Comparison of ENCODE assay signal across 12 cellular contexts in genomic region chr14:89317051-89317691, GRCh38.
DNase-seq lines count a peak whose midpoint lies in the region; ATAC-seq, FAIRE-seq and TF ChIP-seq lines count a peak whose summit lies in the region.
"Had no signal": no experiment of that assay in that cellular context is flagged by ENCODE, and none has a peak within 500 bp of the region (broad histone marks: within the 10 kb centered on the region; RNA-seq: fewer than 3 reads in every experiment).

No MANE protein-coding gene starts in this region.

- no peak overlapping the region for H2AFZ ChIP-seq in GM12878 (ENCODE audit: control insufficient read depth, low read depth, low read length)

- FAIRE-seq in GM12878 (lab: Jason Lieb, UNC), result peak; percentile 83

- H3K36me3 ChIP-seq in GM12878 (ENCODE audit: control insufficient read depth in 2 of 2, insufficient read depth in 2 of 2, low read length in 1 of 2) (peaks cover 2 to 6% of the 10 kb centered on the region in 2 experiments; a peak in 3 of 4 replicates), sigmoid colon (no peaks in the 10 kb centered on the region)

- RAD21 ChIA-PET in GM12878 (lab: Charles Lee; ENCODE audit: unreplicated experiment), result interaction anchor here (0.7 to 2.9 kb wide), 4 partner anchors 9 to 47 kb away, joined by 3 to 13 read pairs (median 6); no protein-coding TSS in a partner anchor

- H3K4me2 ChIP-seq in GM12878 (ENCODE audit: control insufficient read depth, insufficient read depth), result peak overlapping the region; percentile 24

- peaks cover 14% of the 10 kb centered on the region for H3K4me1 ChIP-seq in GM12878 (ENCODE audit: control insufficient read depth, insufficient read depth, low read length)
- H3K4me1 ChIP-seq in sigmoid colon, result peaks cover 0 to 11% (median 2%) of the 10 kb centered on the region in 4 donors

- intact Hi-C loops in GM12878 (cut with micrococcal nuclease; ENCODE audit: unreplicated experiment) (no loop called here), sigmoid colon (cut with DNase I) (no loop called here)

- no TSS peak for BruUV-seq in GM12878 (replicated peaks; lab: Mats Ljungman, UMichigan)

- TF ChIP-seq CTCF in GM12878 (IDR thresholded peaks at IDR 0.05 in 2 of 3, conservative IDR thresholded peaks at IDR 0.05 in 1 of 3; ENCODE audit: control insufficient read depth in 2 of 3, extremely low read depth in 1 of 3, insufficient read depth in 1 of 3, low read depth in 3 of 3, low read length in 3 of 3) (no peak), sigmoid colon (IDR thresholded peaks at IDR 0.05) (no peak)

- no peak for TF ChIP-seq RAD21 in GM12878 (IDR thresholded peaks at IDR 0.05; ENCODE audit: insufficient read depth, low read depth, low read length)

- CTCF ChIA-PET in GM12878 (lab: Yijun Ruan, JAX), result interaction anchor here (0.9 to 1.2 kb wide), 3 partner anchors 10 to 18 kb away, joined by 3 to 4 read pairs (median 3); no protein-coding TSS in a partner anchor

- SMC1A ChIA-PET in GM12878 (lab: Charles Lee; ENCODE audit: uncharacterized antibody, unreplicated experiment), result interaction anchor here (0.7 to 6.9 kb wide), 9 partner anchors 9 to 58 kb away, joined by 3 to 67 read pairs (median 4); no protein-coding TSS in a partner anchor

- H3K79me2 ChIP-seq in GM12878 (ENCODE audit: control insufficient read depth, insufficient read depth, low read length), result peaks cover 18% of the 10 kb centered on the region

- ATAC-seq in GM18868 (IDR thresholded peaks at IDR 0.05; ENCODE audit: unreplicated experiment) (peak; percentile 84), GM21515 (IDR thresholded peaks at IDR 0.05; ENCODE audit: unreplicated experiment) (peak; percentile 88), HG03103 (IDR thresholded peaks at IDR 0.05; ENCODE audit: low read depth, unreplicated experiment) (peak; percentile 84), GM12878 (peak; percentile 88)

- H3K27me3 ChIP-seq in GM12878 (replicated peaks in 1 of 2; ENCODE audit: control insufficient read depth in 2 of 2, insufficient read depth in 2 of 2, low read length in 1 of 2) (no peaks in the 10 kb centered on the region; a peak in 1 of 4 replicates), sigmoid colon (no peaks in the 10 kb centered on the region)

- no peak overlapping the region for H3K9ac ChIP-seq in GM12878 (ENCODE audit: control insufficient read depth, insufficient read depth, low read length)

- H3K4me3 ChIP-seq in GM12878 (peak overlapping the region; percentile 22; the same call in 1 of the 2 replicates), sigmoid colon (no peak overlapping the region)

- POLR2A ChIA-PET in GM12878 (lab: Charles Lee), result interaction anchor here (0.6 to 1.5 kb wide), 4 partner anchors 9 to 58 kb away, joined by 4 to 5 read pairs (median 4); no protein-coding TSS in a partner anchor

- no peak for DNase-seq in GM12878 (ENCODE audit: low read depth, low spot score)
- DNase-seq in sigmoid colon, result no peak
- no peak for DNase-seq in HuH-7.5 (ENCODE audit: low spot score)
- no peak for DNase-seq in putamen (ENCODE audit: low spot score)
- no peak for DNase-seq in hypothalamus (lab: John Stamatoyannopoulos, UW)
- DNase-seq: activated effector memory CD4-positive, alpha-beta T cell treated with anti-CD3 and anti-CD28 coated beads, Interleukin-2, amount 50 U/mL, for 16 hours; effector CD8-positive, alpha-beta T cell; NCI-H82; T-helper 9 cell had no signal

- peaks cover 6% of the 10 kb centered on the region for H3K9me3 ChIP-seq in GM12878 (replicated peaks; ENCODE audit: control insufficient read depth, insufficient read depth, low read length)
- peaks cover 0 to 3% (median 0%) of the 10 kb centered on the region in 4 donors for H3K9me3 ChIP-seq in sigmoid colon

- no peaks in the 10 kb centered on the region for H4K20me1 ChIP-seq in GM12878 (ENCODE audit: control insufficient read depth, insufficient read depth)

- H3K27ac ChIP-seq in GM12878 (ENCODE audit: control insufficient read depth, insufficient read depth), result peak overlapping the region; percentile 71
- H3K27ac ChIP-seq in sigmoid colon, result no peak overlapping the region

- in situ Hi-C loops in GM12878 (cut with MboI), result no loop called here

- WGBS in GM12878 (ENCODE audit: insufficient coverage, insufficient replicate concordance, low lambda C conversion rate, missing lambda C conversion rate), result 21% methylated on average over 4 of the region's 4 CpGs
- WGBS in sigmoid colon, 2 donors, result 87 to 94% methylated on average over 4 of the region's 4 CpGs

- TF ChIP-seq POLR2A in GM12878 (IDR thresholded peaks at IDR 0.05; ENCODE audit: low read depth, low read length), result no peak
- TF ChIP-seq POLR2A in sigmoid colon (IDR thresholded peaks at IDR 0.05), result no peak

- TF ChIP-seq EP300 in GM12878 (IDR thresholded peaks at IDR 0.05; ENCODE audit: borderline replicate concordance in 1 of 2, control insufficient read depth in 1 of 2, low read depth in 2 of 2, low read length in 2 of 2) (no peak), sigmoid colon (IDR thresholded peaks at IDR 0.05) (no peak)

TF ChIP-seq in GM12878, 131 proteins besides CTCF, POLR2A, EP300 and RAD21:
- TF ChIP-seq JUNB (IDR thresholded peaks at IDR 0.05) (peak; percentile 34; the same call in 1 of the 2 replicates), E4F1 (IDR thresholded peaks at IDR 0.05; ENCODE audit: borderline replicate concordance, partially characterized antibody) (no peak), ELK1 (IDR thresholded peaks at IDR 0.05; ENCODE audit: low read depth, low read length) (no peak), IKZF1 (conservative IDR thresholded peaks at IDR 0.05) (0 out of 2 replicates have a peak, but pooled peaks have one; percentile 15), YY1 (IDR thresholded peaks at IDR 0.05; ENCODE audit: low read depth, low read length) (0 out of 2 replicates have a peak, but pooled peaks have one; percentile 12), ETV6 (conservative IDR thresholded peaks at IDR 0.05 in 1 of 2, IDR thresholded peaks at IDR 0.05 in 1 of 2; ENCODE audit: borderline replicate concordance in 1 of 2, low read depth in 1 of 2) (peak in 1 of 2 experiments; percentile 78; a peak in 1 of 4 replicates), IKZF2 (IDR thresholded peaks at IDR 0.05) (0 out of 4 replicates have a peak, but pooled peaks of 1 of the 2 experiments have one; percentile 18), BHLHE40 (IDR thresholded peaks at IDR 0.05; ENCODE audit: borderline replicate concordance in 1 of 2, low read depth in 2 of 2, low read length in 1 of 2) (0 out of 4 replicates have a peak, but pooled peaks of 1 of the 2 experiments have one; percentile 3)
